ENCODE assay signal across 29 cellular contexts in the genomic region with DNA sequence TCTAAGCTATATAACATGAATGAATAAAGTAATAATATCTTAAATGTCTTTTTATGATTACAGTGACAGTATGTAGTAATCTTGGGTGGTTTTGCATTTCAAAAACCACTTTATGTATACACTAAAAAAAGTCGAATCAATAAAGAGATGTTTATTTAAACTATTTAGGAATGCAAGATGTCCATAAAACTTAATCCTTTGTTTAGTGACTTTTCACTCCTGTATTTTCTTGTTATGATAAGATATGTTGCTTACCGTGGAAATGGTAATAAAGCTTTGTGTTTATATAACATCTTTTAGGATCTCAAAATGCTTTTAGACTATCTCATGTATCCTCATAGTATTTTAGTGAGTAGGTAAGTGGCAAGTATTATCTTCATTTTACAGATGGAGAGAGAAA.
"Had no signal": no experiment of that assay in that cellular context is flagged by ENCODE, and none has a peak within 500 bp of the region (broad histone marks: within the 10 kb centered on the region; RNA-seq: fewer than 3 reads in every experiment).

No MANE protein-coding gene starts in this region.

- DNase-seq: activated B cell treated with CpG ODN at 0.5 μM for 24 hours; activated CD4-positive, alpha-beta memory T cell treated with anti-CD3 and anti-CD28 coated beads for 36 hours; activated CD4-positive, alpha-beta T cell treated with anti-CD3 and anti-CD28 coated beads for 4 hours; activated CD4-positive, alpha-beta T cell treated with anti-CD3 and anti-CD28 coated beads, Interleukin-2, amount 10 ng/mL, durations not matched to agents 24 days and 14 days; activated CD4-positive, alpha-beta T cell treated with anti-CD3 and anti-CD28 coated beads, Interleukin-2, amount 50 U/mL, for 1 hour; activated CD4-positive, alpha-beta T cell treated with anti-CD3 and anti-CD28 coated beads, Interleukin-2, amount 50 U/mL, for 4 hours; activated CD4-positive, CD25-positive, alpha-beta regulatory T cell treated with anti-CD3 and anti-CD28 coated beads, Interleukin-2, amount 50 U/mL, for 72 hours; activated CD8-positive, alpha-beta memory T cell treated with anti-CD3 and anti-CD28 coated beads, Interleukin-2, amount 50 U/mL, for 4 hours; activated CD8-positive, alpha-beta T cell treated with anti-CD3 and anti-CD28 coated beads for 36 hours; activated effector memory CD4-positive, alpha-beta T cell treated with anti-CD3 and anti-CD28 coated beads, Interleukin-2, amount 50 U/mL, for 16 hours; activated naive CD4-positive, alpha-beta T cell treated with anti-CD3 and anti-CD28 coated beads, Interleukin-2, amount 10 ng/mL, durations not matched to agents 7 days and 5 days; activated naive CD4-positive, alpha-beta T cell treated with Interleukin-2 at 50 U/mL for 16 hours; activated naive CD8-positive, alpha-beta T cell treated with anti-CD3 and anti-CD28 coated beads, Interleukin-2, amount 10 ng/mL, durations not matched to agents 7 days and 5 days; activated naive CD8-positive, alpha-beta T cell treated with anti-CD3 and anti-CD28 coated beads, Interleukin-2, amount 50 U/mL, for 24 hours; activated T-cell treated with anti-CD3 and anti-CD28 coated beads for 4 hours; activated T-cell treated with anti-CD3 and anti-CD28 coated beads, Interleukin-2, amount 50 U/mL, for 1 hour; activated T-cell treated with anti-CD3 and anti-CD28 coated beads, Interleukin-2, amount 50 U/mL, for 4 hours; activated T-cell treated with anti-CD3 and anti-CD28 coated beads, Interleukin-2, amount 50 U/mL, for 72 hours; amygdala; anterior cingulate cortex; caudate nucleus; T-helper 1 cell; T-helper 2 cell; T-helper 9 cell had no signal

- H3K27ac ChIP-seq: ascending aorta, cardiac muscle cell, VCaP had no signal

- H3K9me3 ChIP-seq: ascending aorta had no signal

- FAIRE-seq: bronchial epithelial cell, TTC549 had no signal

- H3K4me1 ChIP-seq: ascending aorta had no signal

- H3K4me3 ChIP-seq: ascending aorta, cardiac muscle cell had no signal
